ENCODE assay signal across 20 cellular contexts in genomic region chr5:67203701-67204074, GRCh38. TPM values are rescaled to one million over a fixed set of nuclear protein-coding genes. Genes with fewer than 3 reads are reported as not detected.
DNase-seq lines count a peak whose midpoint lies in the region; ATAC-seq and TF ChIP-seq lines count a peak whose summit lies in the region.
"Had no signal": no experiment of that assay in that cellular context is flagged by ENCODE, and none has a peak within 500 bp of the region (broad histone marks: within the 10 kb centered on the region; RNA-seq: fewer than 3 reads in every experiment).

No MANE protein-coding gene starts in this region.

- H3K36me3 Mint-ChIP-seq in CD4-positive, CD25-positive, alpha-beta regulatory T cell, result no peaks in the 10 kb centered on the region
- H3K36me3 Mint-ChIP-seq in activated naive CD8-positive, alpha-beta T cell treated with anti-CD3 and anti-CD28 coated beads, Interleukin-2, amount 50 U/mL, for 24 hours (ENCODE audit: low read depth), result peaks cover 2% of the 10 kb centered on the region

- no peaks in the 10 kb centered on the region for H3K36me3 ChIP-seq in CD4-positive, CD25-positive, alpha-beta regulatory T cell (ENCODE audit: control insufficient read depth, insufficient read depth, low read length)
- H3K36me3 ChIP-seq in vagina, result no peaks in the 10 kb centered on the region
- H3K36me3 ChIP-seq: ascending aorta, BE2C, SJSA1, stomach, uterus had no signal

- peaks cover 68% of the 10 kb centered on the region for H3K4me1 ChIP-seq in CD4-positive, CD25-positive, alpha-beta regulatory T cell (ENCODE audit: control insufficient read depth, insufficient read depth, low read length, poor library complexity, severe bottlenecking)
- peaks cover 28% of the 10 kb centered on the region for H3K4me1 ChIP-seq in vagina
- H3K4me1 ChIP-seq: parathyroid adenoma had no signal

- no peak overlapping the region for H3K4me3 ChIP-seq in CD4-positive, CD25-positive, alpha-beta regulatory T cell (ENCODE audit: low read depth, low read length)
- H3K4me3 ChIP-seq in vagina, result no peak overlapping the region
- H3K4me3 ChIP-seq: ascending aorta, mucosa of descending colon, SJSA1, skin epidermis, stomach, uterus had no signal

- peaks cover 42 to 91% (median 60%) of the 10 kb centered on the region in 4 donors for H3K4me1 Mint-ChIP-seq in CD4-positive, CD25-positive, alpha-beta regulatory T cell
- H3K4me1 Mint-ChIP-seq in activated naive CD8-positive, alpha-beta T cell treated with anti-CD3 and anti-CD28 coated beads, Interleukin-2, amount 50 U/mL, for 24 hours, result peaks cover 97% of the 10 kb centered on the region

- no peak for TF ChIP-seq POLR2A in vagina (IDR thresholded peaks at IDR 0.05)

- H3K9me3 Mint-ChIP-seq in CD4-positive, CD25-positive, alpha-beta regulatory T cell, result peaks cover 0 to 13% (median 3%) of the 10 kb centered on the region in 7 donors
- peaks cover 9% of the 10 kb centered on the region for H3K9me3 Mint-ChIP-seq in activated naive CD8-positive, alpha-beta T cell treated with anti-CD3 and anti-CD28 coated beads, Interleukin-2, amount 50 U/mL, for 24 hours

- intact Hi-C loops in vagina (cut with DNase I), result loop anchor here (10.0 kb wide), 1 partner anchor 49 kb away; no protein-coding TSS in a partner anchor

- peak overlapping the region; percentile 47 for H3K27ac ChIP-seq in CD4-positive, CD25-positive, alpha-beta regulatory T cell (ENCODE audit: insufficient read depth, low read length, poor library complexity, severe bottlenecking)
- H3K27ac ChIP-seq in vagina, result no peak overlapping the region
- H3K27ac ChIP-seq: parathyroid adenoma, SJSA1 had no signal

- H3K27ac Mint-ChIP-seq in CD4-positive, CD25-positive, alpha-beta regulatory T cell, result peak overlapping the region; percentile 88 to 99 (median 89)
- peak overlapping the region; percentile 90 for H3K27ac Mint-ChIP-seq in activated naive CD8-positive, alpha-beta T cell treated with anti-CD3 and anti-CD28 coated beads, Interleukin-2, amount 50 U/mL, for 24 hours

- H3K27me3 ChIP-seq in CD4-positive, CD25-positive, alpha-beta regulatory T cell (ENCODE audit: control insufficient read depth, insufficient read depth, low read length), result no peaks in the 10 kb centered on the region
- no peaks in the 10 kb centered on the region for H3K27me3 ChIP-seq in vagina
- H3K27me3 ChIP-seq: ascending aorta, BE2C, SJSA1, stomach, uterus had no signal

- DNase-seq in A172 (ENCODE audit: low spot score) (peak; percentile 52), MV-4-11 (lab: John Stamatoyannopoulos, UW) (peak; percentile 37), vagina (ENCODE audit: extremely low spot score in 2 of 2) (no peak), amygdala (lab: John Stamatoyannopoulos, UW) (no peak), NCI-H128 (lab: John Stamatoyannopoulos, UW; ENCODE audit: unreplicated experiment) (no peak)
- DNase-seq in CD4-positive, CD25-positive, alpha-beta regulatory T cell, result no peak
- no peak for DNase-seq in activated naive CD8-positive, alpha-beta T cell treated with anti-CD3 and anti-CD28 coated beads, Interleukin-2, amount 50 U/mL, for 24 hours
- DNase-seq: DMS79, head of caudate nucleus, mucosa of descending colon, NCI-H1436, stomach, uterus had no signal

- H3K4me3 Mint-ChIP-seq in CD4-positive, CD25-positive, alpha-beta regulatory T cell, result peak overlapping the region in 1 of 4 donors; percentile 43
- peak overlapping the region; percentile 29 for H3K4me3 Mint-ChIP-seq in activated naive CD8-positive, alpha-beta T cell treated with anti-CD3 and anti-CD28 coated beads, Interleukin-2, amount 50 U/mL, for 24 hours

- peaks cover 0 to 5% of the 10 kb centered on the region in 2 experiments for H3K9me3 ChIP-seq in CD4-positive, CD25-positive, alpha-beta regulatory T cell (ENCODE audit: control insufficient read depth in 2 of 2, low read length in 2 of 2)
- no peaks in the 10 kb centered on the region for H3K9me3 ChIP-seq in vagina
- H3K9me3 ChIP-seq: ascending aorta, BE2C, mucosa of descending colon, SJSA1, uterus had no signal

- no peak for TF ChIP-seq CTCF in vagina (IDR thresholded peaks at IDR 0.05)

- no peaks in the 10 kb centered on the region for H3K27me3 Mint-ChIP-seq in CD4-positive, CD25-positive, alpha-beta regulatory T cell
- no peaks in the 10 kb centered on the region for H3K27me3 Mint-ChIP-seq in activated naive CD8-positive, alpha-beta T cell treated with anti-CD3 and anti-CD28 coated beads, Interleukin-2, amount 50 U/mL, for 24 hours

- no peak for ATAC-seq in CD4-positive, CD25-positive, alpha-beta regulatory T cell (ENCODE audit: low read depth in 2 of 2)
- no peak for ATAC-seq in activated naive CD8-positive, alpha-beta T cell treated with anti-CD3 and anti-CD28 coated beads, Interleukin-2, amount 50 U/mL, for 24 hours
- no peak for ATAC-seq in GM18867 (IDR thresholded peaks at IDR 0.05; ENCODE audit: unreplicated experiment)
- ATAC-seq: mucosa of descending colon had no signal

RNA-seq across cellular contexts. Expression of gene CD180, which starts 7.1 kb away (rescaled TPM):
- total RNA-seq in A172 (2014; rRNA removed; shearing (Covaris generic)), result 0.03 and 0.53 TPM in 2 replicates
- total RNA-seq in CD4-positive, CD25-positive, alpha-beta regulatory T cell, result not detected
- under 1 TPM in 3 of 4 donors, not detected in 1; 0.06 to 0.37 (median 0.11) TPM for polyA plus RNA-seq in CD4-positive, CD25-positive, alpha-beta regulatory T cell
- total RNA-seq in vagina, result 2.0 TPM
- total RNA-seq: H1, SJSA1 had no signal
- polyA plus RNA-seq: H1 had no signal

Comparison
In these comparisons a context has a peak if more than half of its experiments do, and no peak if none do; other contexts are left out.
1. DNase-seq: peak in A172 (single experiment) and MV-4-11 (single experiment); none in CD4-positive, CD25-positive, alpha-beta regulatory T cell (0 of 3), activated naive CD8-positive, alpha-beta T cell treated with anti-CD3 and anti-CD28 coated beads, Interleukin-2, amount 50 U/mL, for 24 hours (single experiment), vagina (0 of 2), amygdala (0 of 56) and NCI-H128 (single experiment).